ENCODE assay signal across 12 cellular contexts in genomic region chr14:41925409-41925808, GRCh38.
DNase-seq lines count a peak whose midpoint lies in the region; ATAC-seq and TF ChIP-seq lines count a peak whose summit lies in the region.
"Had no signal": no experiment of that assay in that cellular context is flagged by ENCODE, and none has a peak within 500 bp of the region (broad histone marks: within the 10 kb centered on the region; RNA-seq: fewer than 3 reads in every experiment).

No MANE protein-coding gene starts in this region.

- ATAC-seq in GM23338: peak; percentile 63
- no peak for ATAC-seq in HG02840 (IDR thresholded peaks at IDR 0.05; ENCODE audit: low FRiP score, unreplicated experiment)
- ATAC-seq: left lobe of liver had no signal

- no peak overlapping the region for H3K9ac ChIP-seq in neural cell (ENCODE audit: low read length)

- H3K27me3 ChIP-seq in GM23338 (ENCODE audit: insufficient read depth): no peaks in the 10 kb centered on the region
- no peaks in the 10 kb centered on the region for H3K27me3 ChIP-seq in neural cell (ENCODE audit: insufficient read depth, low read depth, low read length)

- H3K27me3 Mint-ChIP-seq in GM23338 (ENCODE audit: insufficient read depth, low read depth, poor library complexity): no peaks in the 10 kb centered on the region

- H3K9me3 Mint-ChIP-seq in GM23338: no peaks in the 10 kb centered on the region

- no peaks in the 10 kb centered on the region; the same call in 2 of the 3 replicates for H3K4me1 Mint-ChIP-seq in GM23338

- no peaks in the 10 kb centered on the region for H3K36me3 Mint-ChIP-seq in GM23338 (ENCODE audit: low read depth)

- no peak overlapping the region for H3K27ac Mint-ChIP-seq in GM23338

- H3K27ac ChIP-seq in GM23338 (ENCODE audit: low read depth): no peak overlapping the region
- H3K27ac ChIP-seq in neural cell (ENCODE audit: low read length): no peak overlapping the region

- H3K4me2 ChIP-seq in GM23338 (no peak overlapping the region), neural cell (ENCODE audit: low read length) (no peak overlapping the region)

- H3K4me3 ChIP-seq in GM23338 (no peak overlapping the region), neural cell (ENCODE audit: low read length) (no peak overlapping the region)

- TF ChIP-seq RAD21 in neural cell (conservative IDR thresholded peaks at IDR 0.05): peak; percentile 72

- H3K79me2 ChIP-seq in GM23338 (replicated peaks; ENCODE audit: insufficient read depth): no peaks in the 10 kb centered on the region
- no peaks in the 10 kb centered on the region for H3K79me2 ChIP-seq in neural cell (replicated peaks; ENCODE audit: insufficient read depth, low read length)

- H2AFZ ChIP-seq in GM23338 (no peak overlapping the region), neural cell (ENCODE audit: low read depth, low read length) (no peak overlapping the region)

- H3K9me2 ChIP-seq in GM23338 (ENCODE audit: insufficient read depth): no peaks in the 10 kb centered on the region
- no peaks in the 10 kb centered on the region for H3K9me2 ChIP-seq in neural cell (ENCODE audit: insufficient read depth, low read length)

- peak; percentile 65 to 71; a peak in 3 of 4 replicates for TF ChIP-seq CTCF in GM23338 (conservative IDR thresholded peaks at IDR 0.05; ENCODE audit: low read depth in 2 of 2)
- peak; percentile 69 for TF ChIP-seq CTCF in neural cell (IDR thresholded peaks at IDR 0.05; ENCODE audit: poor library complexity, severe bottlenecking)

- H4K20me1 ChIP-seq in GM23338 (replicated peaks; ENCODE audit: insufficient read depth) (no peaks in the 10 kb centered on the region), neural cell (ENCODE audit: insufficient read depth) (no peaks in the 10 kb centered on the region)

- TF ChIP-seq EP300 in neural cell (conservative IDR thresholded peaks at IDR 0.05; ENCODE audit: poor library complexity, severe bottlenecking): no peak

- H3K36me3 ChIP-seq in GM23338 (ENCODE audit: insufficient read depth) (no peaks in the 10 kb centered on the region), neural cell (ENCODE audit: insufficient read depth, low read length) (no peaks in the 10 kb centered on the region)

- peak; percentile 65 for DNase-seq in GM23338 (ENCODE audit: low spot score)
- peak; percentile 55 for DNase-seq in NCI-H1694 treated with DMSO at 0.1 percent for 48 hours (lab: John Stamatoyannopoulos, UW)
- DNase-seq in amniotic epithelial cell (ENCODE audit: low read depth): peak; percentile 46
- no peak for DNase-seq in GF-D8 (lab: John Stamatoyannopoulos, UW)
- DNase-seq in activated CD4-positive, alpha-beta T cell treated with anti-CD3 and anti-CD28 coated beads, Interleukin-2, amount 50 U/mL, for 1 hour: no peak
- no peak for DNase-seq in NAMALWA (ENCODE audit: low spot score)
- DNase-seq: activated CD4-positive, alpha-beta T cell treated with anti-CD3 and anti-CD28 coated beads, Interleukin-2, amount 50 U/mL, for 48 hours; cortex of kidney; stimulated activated CD4-positive, alpha-beta T cell treated with anti-CD3 and anti-CD28 coated beads, Interleukin-4, amount 100 ng/mL, for 24 hours had no signal

- no peaks in the 10 kb centered on the region for H3K4me1 ChIP-seq in GM23338 (ENCODE audit: insufficient read depth)

- H3K4me3 Mint-ChIP-seq in GM23338: no peak overlapping the region

- H3F3A ChIP-seq in GM23338 (replicated peaks; ENCODE audit: low read depth) (no peaks in the 10 kb centered on the region), neural cell (ENCODE audit: insufficient read depth, low read length, poor library complexity, severe bottlenecking) (no peaks in the 10 kb centered on the region)

- no peaks in the 10 kb centered on the region for H3K9me3 ChIP-seq in neural cell (ENCODE audit: low read length)

TF ChIP-seq in GM23338, 12 proteins besides CTCF, POLR2A, EP300 and RAD21:
- TF ChIP-seq STAT1 (IDR thresholded peaks at IDR 0.05; ENCODE audit: unreplicated experiment) (no peak), JUNB (IDR thresholded peaks at IDR 0.05; ENCODE audit: unreplicated experiment) (no peak), CREB1 (CRISPR knock-in tag; IDR thresholded peaks at IDR 0.05; ENCODE audit: low read depth) (no peak), NANOG (IDR thresholded peaks at IDR 0.05; ENCODE audit: borderline replicate concordance) (no peak), REST (IDR thresholded peaks at IDR 0.05; ENCODE audit: unreplicated experiment) (no peak), EZH2phosphoT487 (IDR thresholded peaks at IDR 0.05; ENCODE audit: unreplicated experiment) (no peak), ZNF331 (CRISPR knock-in tag; IDR thresholded peaks at IDR 0.05; ENCODE audit: low read depth) (no peak)

TF ChIP-seq in neural cell, 6 proteins besides CTCF, POLR2A, EP300 and RAD21:
- TF ChIP-seq SMC3 (conservative IDR thresholded peaks at IDR 0.05; ENCODE audit: poor library complexity) (peak; percentile 72), POLR2AphosphoS5 (IDR thresholded peaks at IDR 0.05) (no peak)
TF ChIP-seq in neural cell: peak in this region for 1.

Comparison
In these comparisons a context has a peak if more than half of its experiments do, and no peak if none do; other contexts are left out.
1. DNase-seq: peak in GM23338 (single experiment), NCI-H1694 treated with DMSO at 0.1 percent for 48 hours (single experiment) and amniotic epithelial cell (single experiment); none in GF-D8 (single experiment), activated CD4-positive, alpha-beta T cell treated with anti-CD3 and anti-CD28 coated beads, Interleukin-2, amount 50 U/mL, for 1 hour (single experiment) and NAMALWA (single experiment).